1 cellular context compared by ENCODE assay signal in the genomic region with DNA sequence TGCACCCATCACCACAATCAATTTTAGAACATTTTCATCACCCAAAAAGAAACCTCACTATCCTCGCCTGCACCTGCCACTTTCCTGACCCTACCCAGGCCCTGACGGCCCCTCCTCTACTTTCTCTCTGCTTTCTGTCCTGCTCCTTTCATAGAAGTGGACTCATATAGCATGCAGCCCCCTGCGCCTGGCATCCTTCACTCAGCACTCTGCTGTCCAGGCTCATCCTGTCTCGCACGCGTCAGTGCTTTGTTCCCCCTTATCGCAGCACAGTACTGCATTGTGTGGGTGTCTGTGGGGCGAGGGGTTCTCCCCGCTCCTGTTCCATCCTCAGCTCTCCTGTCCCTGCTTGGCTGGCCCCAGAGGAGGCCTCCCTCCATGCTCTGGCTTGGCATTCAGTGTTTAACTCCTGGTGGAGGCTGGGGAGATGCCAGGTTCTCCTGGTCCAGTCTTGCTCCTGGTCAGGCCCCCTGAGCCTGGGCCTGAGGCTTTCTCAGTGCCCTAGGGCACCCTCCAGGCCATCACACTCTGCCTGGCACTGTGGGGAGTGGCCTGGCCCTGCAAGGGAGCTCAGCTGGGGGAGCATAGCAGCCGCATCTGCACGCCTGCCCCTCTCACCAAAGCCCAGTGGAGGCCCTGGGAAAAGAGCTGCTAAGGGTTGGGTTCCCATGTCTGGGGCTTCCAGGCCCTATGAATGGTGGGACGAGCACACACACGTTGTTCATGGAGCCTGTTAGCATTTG.
TF ChIP-seq lines count a peak whose summit lies in the region.

No MANE protein-coding gene starts in this region.

TF ChIP-seq in H1, 55 proteins besides CTCF, POLR2A, EP300 and RAD21:
- TF ChIP-seq, protein P1, sequence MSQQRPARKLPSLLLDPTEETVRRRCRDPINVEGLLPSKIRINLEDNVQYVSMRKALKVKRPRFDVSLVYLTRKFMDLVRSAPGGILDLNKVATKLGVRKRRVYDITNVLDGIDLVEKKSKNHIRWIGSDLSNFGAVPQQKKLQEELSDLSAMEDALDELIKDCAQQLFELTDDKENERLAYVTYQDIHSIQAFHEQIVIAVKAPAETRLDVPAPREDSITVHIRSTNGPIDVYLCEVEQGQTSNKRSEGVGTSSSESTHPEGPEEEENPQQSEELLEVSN (IDR thresholded peaks at IDR 0.05): no peak
- TF ChIP-seq KDM1A (IDR thresholded peaks at IDR 0.05; ENCODE audit: borderline replicate concordance, low read length) (no peak), NRF1 (IDR thresholded peaks at IDR 0.05; ENCODE audit: low read depth, low read length) (no peak), JUN (IDR thresholded peaks at IDR 0.05; ENCODE audit: low read depth, low read length) (no peak), HDAC2 (IDR thresholded peaks at IDR 0.05; ENCODE audit: borderline replicate concordance in 1 of 2, low read depth in 2 of 2, low read length in 2 of 2) (no peak), EZH2 (IDR thresholded peaks at IDR 0.05; ENCODE audit: low read depth, low read length, severe bottlenecking) (no peak), BCL11A (IDR thresholded peaks at IDR 0.05; ENCODE audit: low read depth in 2 of 2, low read length in 2 of 2) (no peak), TBP (IDR thresholded peaks at IDR 0.05; ENCODE audit: low read depth, low read length) (no peak), SP2 (IDR thresholded peaks at IDR 0.05; ENCODE audit: low read length) (no peak), POU5F1 (IDR thresholded peaks at IDR 0.05; ENCODE audit: low read depth, low read length) (no peak), RXRA (IDR thresholded peaks at IDR 0.05; ENCODE audit: insufficient read depth, low read depth, low read length) (no peak), RNF2 (IDR thresholded peaks at IDR 0.05; ENCODE audit: borderline replicate concordance, low read depth, low read length, missing control alignments, poor library complexity, severe bottlenecking) (no peak), TCF12 (IDR thresholded peaks at IDR 0.05; ENCODE audit: low read depth, low read length) (no peak), RFX5 (IDR thresholded peaks at IDR 0.05; ENCODE audit: borderline replicate concordance, low read depth, low read length) (no peak), CREB1 (IDR thresholded peaks at IDR 0.05) (no peak), CEBPB (IDR thresholded peaks at IDR 0.05; ENCODE audit: low read depth, low read length) (no peak), CBX8 (IDR thresholded peaks at IDR 0.05; ENCODE audit: borderline replicate concordance, low read depth, low read length) (no peak), SIRT6 (IDR thresholded peaks at IDR 0.05; ENCODE audit: low read length) (no peak)
- TF ChIP-seq, protein P2, sequence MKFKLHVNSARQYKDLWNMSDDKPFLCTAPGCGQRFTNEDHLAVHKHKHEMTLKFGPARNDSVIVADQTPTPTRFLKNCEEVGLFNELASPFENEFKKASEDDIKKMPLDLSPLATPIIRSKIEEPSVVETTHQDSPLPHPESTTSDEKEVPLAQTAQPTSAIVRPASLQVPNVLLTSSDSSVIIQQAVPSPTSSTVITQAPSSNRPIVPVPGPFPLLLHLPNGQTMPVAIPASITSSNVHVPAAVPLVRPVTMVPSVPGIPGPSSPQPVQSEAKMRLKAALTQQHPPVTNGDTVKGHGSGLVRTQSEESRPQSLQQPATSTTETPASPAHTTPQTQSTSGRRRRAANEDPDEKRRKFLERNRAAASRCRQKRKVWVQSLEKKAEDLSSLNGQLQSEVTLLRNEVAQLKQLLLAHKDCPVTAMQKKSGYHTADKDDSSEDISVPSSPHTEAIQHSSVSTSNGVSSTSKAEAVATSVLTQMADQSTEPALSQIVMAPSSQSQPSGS (IDR thresholded peaks at IDR 0.05; ENCODE audit: low read length): no peak
TF ChIP-seq in H1: peak in this region for 0.
